ENCODE assay signal across 1 cellular context in the genomic region with DNA sequence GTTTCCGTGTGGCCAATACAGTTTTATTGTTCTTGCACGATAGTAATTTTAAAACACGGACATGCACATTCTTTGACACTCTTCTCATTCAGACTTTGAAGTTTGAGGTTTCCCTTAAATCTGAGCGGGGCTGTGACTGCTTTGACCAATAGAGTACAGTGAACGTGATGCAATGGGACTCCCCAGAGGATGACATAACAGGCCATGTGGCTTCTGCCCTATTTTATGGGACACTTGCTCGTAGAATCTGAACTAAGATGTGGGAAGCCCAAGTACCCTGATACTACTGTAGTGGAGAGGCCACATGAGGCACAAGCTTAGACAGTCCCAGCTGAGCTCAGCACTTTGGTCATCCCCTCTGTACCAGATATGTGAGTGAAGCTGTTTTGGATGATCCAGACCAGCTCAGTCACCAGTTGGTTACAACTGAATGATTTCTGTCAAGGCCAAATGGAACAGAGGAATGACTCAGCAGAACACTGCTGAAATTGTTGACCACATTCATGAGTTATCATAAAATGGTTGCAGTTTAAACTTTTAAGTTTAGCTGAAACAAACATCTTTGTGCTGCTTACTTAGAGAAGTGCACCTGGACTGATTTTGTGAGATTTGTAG.
TF ChIP-seq lines count a peak whose summit lies in the region.

No MANE protein-coding gene starts in this region.

TF ChIP-seq in K562, 482 proteins besides CTCF, POLR2A, EP300 and RAD21 (continued from another document and continues in another):
- TF ChIP-seq, protein P1, sequence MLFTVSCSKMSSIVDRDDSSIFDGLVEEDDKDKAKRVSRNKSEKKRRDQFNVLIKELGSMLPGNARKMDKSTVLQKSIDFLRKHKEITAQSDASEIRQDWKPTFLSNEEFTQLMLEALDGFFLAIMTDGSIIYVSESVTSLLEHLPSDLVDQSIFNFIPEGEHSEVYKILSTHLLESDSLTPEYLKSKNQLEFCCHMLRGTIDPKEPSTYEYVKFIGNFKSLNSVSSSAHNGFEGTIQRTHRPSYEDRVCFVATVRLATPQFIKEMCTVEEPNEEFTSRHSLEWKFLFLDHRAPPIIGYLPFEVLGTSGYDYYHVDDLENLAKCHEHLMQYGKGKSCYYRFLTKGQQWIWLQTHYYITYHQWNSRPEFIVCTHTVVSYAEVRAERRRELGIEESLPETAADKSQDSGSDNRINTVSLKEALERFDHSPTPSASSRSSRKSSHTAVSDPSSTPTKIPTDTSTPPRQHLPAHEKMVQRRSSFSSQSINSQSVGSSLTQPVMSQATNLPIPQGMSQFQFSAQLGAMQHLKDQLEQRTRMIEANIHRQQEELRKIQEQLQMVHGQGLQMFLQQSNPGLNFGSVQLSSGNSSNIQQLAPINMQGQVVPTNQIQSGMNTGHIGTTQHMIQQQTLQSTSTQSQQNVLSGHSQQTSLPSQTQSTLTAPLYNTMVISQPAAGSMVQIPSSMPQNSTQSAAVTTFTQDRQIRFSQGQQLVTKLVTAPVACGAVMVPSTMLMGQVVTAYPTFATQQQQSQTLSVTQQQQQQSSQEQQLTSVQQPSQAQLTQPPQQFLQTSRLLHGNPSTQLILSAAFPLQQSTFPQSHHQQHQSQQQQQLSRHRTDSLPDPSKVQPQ (CRISPR knock-in tag; IDR thresholded peaks at IDR 0.05; ENCODE audit: borderline replicate concordance), result no peak
- TF ChIP-seq, protein P2, sequence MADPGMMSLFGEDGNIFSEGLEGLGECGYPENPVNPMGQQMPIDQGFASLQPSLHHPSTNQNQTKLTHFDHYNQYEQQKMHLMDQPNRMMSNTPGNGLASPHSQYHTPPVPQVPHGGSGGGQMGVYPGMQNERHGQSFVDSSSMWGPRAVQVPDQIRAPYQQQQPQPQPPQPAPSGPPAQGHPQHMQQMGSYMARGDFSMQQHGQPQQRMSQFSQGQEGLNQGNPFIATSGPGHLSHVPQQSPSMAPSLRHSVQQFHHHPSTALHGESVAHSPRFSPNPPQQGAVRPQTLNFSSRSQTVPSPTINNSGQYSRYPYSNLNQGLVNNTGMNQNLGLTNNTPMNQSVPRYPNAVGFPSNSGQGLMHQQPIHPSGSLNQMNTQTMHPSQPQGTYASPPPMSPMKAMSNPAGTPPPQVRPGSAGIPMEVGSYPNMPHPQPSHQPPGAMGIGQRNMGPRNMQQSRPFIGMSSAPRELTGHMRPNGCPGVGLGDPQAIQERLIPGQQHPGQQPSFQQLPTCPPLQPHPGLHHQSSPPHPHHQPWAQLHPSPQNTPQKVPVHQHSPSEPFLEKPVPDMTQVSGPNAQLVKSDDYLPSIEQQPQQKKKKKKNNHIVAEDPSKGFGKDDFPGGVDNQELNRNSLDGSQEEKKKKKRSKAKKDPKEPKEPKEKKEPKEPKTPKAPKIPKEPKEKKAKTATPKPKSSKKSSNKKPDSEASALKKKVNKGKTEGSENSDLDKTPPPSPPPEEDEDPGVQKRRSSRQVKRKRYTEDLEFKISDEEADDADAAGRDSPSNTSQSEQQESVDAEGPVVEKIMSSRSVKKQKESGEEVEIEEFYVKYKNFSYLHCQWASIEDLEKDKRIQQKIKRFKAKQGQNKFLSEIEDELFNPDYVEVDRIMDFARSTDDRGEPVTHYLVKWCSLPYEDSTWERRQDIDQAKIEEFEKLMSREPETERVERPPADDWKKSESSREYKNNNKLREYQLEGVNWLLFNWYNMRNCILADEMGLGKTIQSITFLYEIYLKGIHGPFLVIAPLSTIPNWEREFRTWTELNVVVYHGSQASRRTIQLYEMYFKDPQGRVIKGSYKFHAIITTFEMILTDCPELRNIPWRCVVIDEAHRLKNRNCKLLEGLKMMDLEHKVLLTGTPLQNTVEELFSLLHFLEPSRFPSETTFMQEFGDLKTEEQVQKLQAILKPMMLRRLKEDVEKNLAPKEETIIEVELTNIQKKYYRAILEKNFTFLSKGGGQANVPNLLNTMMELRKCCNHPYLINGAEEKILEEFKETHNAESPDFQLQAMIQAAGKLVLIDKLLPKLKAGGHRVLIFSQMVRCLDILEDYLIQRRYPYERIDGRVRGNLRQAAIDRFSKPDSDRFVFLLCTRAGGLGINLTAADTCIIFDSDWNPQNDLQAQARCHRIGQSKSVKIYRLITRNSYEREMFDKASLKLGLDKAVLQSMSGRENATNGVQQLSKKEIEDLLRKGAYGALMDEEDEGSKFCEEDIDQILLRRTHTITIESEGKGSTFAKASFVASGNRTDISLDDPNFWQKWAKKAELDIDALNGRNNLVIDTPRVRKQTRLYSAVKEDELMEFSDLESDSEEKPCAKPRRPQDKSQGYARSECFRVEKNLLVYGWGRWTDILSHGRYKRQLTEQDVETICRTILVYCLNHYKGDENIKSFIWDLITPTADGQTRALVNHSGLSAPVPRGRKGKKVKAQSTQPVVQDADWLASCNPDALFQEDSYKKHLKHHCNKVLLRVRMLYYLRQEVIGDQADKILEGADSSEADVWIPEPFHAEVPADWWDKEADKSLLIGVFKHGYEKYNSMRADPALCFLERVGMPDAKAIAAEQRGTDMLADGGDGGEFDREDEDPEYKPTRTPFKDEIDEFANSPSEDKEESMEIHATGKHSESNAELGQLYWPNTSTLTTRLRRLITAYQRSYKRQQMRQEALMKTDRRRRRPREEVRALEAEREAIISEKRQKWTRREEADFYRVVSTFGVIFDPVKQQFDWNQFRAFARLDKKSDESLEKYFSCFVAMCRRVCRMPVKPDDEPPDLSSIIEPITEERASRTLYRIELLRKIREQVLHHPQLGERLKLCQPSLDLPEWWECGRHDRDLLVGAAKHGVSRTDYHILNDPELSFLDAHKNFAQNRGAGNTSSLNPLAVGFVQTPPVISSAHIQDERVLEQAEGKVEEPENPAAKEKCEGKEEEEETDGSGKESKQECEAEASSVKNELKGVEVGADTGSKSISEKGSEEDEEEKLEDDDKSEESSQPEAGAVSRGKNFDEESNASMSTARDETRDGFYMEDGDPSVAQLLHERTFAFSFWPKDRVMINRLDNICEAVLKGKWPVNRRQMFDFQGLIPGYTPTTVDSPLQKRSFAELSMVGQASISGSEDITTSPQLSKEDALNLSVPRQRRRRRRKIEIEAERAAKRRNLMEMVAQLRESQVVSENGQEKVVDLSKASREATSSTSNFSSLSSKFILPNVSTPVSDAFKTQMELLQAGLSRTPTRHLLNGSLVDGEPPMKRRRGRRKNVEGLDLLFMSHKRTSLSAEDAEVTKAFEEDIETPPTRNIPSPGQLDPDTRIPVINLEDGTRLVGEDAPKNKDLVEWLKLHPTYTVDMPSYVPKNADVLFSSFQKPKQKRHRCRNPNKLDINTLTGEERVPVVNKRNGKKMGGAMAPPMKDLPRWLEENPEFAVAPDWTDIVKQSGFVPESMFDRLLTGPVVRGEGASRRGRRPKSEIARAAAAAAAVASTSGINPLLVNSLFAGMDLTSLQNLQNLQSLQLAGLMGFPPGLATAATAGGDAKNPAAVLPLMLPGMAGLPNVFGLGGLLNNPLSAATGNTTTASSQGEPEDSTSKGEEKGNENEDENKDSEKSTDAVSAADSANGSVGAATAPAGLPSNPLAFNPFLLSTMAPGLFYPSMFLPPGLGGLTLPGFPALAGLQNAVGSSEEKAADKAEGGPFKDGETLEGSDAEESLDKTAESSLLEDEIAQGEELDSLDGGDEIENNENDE (IDR thresholded peaks at IDR 0.05; ENCODE audit: low read depth, low read length), result no peak
- no peak for TF ChIP-seq ZNF584 (CRISPR knock-in tag; IDR thresholded peaks at IDR 0.05; ENCODE audit: low read depth)
- no peak for TF ChIP-seq KAT2B (IDR thresholded peaks at IDR 0.05; ENCODE audit: low read depth, low read length)
- no peak for TF ChIP-seq YBX1 (IDR thresholded peaks at IDR 0.05)
- peak; percentile 82 for TF ChIP-seq MAFK (IDR thresholded peaks at IDR 0.05; ENCODE audit: low read length)
- TF ChIP-seq, protein P3, sequence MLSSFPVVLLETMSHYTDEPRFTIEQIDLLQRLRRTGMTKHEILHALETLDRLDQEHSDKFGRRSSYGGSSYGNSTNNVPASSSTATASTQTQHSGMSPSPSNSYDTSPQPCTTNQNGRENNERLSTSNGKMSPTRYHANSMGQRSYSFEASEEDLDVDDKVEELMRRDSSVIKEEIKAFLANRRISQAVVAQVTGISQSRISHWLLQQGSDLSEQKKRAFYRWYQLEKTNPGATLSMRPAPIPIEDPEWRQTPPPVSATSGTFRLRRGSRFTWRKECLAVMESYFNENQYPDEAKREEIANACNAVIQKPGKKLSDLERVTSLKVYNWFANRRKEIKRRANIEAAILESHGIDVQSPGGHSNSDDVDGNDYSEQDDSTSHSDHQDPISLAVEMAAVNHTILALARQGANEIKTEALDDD (IDR thresholded peaks at IDR 0.05), result peak; percentile 88
- no peak for TF ChIP-seq ZNF12 (CRISPR knock-in tag; IDR thresholded peaks at IDR 0.05)
- no peak for TF ChIP-seq ZNF717 (CRISPR knock-in tag; IDR thresholded peaks at IDR 0.05)
- TF ChIP-seq RBM17 (IDR thresholded peaks at IDR 0.05; ENCODE audit: borderline replicate concordance, low read depth, low read length), result no peak
- TF ChIP-seq ZNF316 (IDR thresholded peaks at IDR 0.05), result peak; percentile 96
- TF ChIP-seq, protein P4, sequence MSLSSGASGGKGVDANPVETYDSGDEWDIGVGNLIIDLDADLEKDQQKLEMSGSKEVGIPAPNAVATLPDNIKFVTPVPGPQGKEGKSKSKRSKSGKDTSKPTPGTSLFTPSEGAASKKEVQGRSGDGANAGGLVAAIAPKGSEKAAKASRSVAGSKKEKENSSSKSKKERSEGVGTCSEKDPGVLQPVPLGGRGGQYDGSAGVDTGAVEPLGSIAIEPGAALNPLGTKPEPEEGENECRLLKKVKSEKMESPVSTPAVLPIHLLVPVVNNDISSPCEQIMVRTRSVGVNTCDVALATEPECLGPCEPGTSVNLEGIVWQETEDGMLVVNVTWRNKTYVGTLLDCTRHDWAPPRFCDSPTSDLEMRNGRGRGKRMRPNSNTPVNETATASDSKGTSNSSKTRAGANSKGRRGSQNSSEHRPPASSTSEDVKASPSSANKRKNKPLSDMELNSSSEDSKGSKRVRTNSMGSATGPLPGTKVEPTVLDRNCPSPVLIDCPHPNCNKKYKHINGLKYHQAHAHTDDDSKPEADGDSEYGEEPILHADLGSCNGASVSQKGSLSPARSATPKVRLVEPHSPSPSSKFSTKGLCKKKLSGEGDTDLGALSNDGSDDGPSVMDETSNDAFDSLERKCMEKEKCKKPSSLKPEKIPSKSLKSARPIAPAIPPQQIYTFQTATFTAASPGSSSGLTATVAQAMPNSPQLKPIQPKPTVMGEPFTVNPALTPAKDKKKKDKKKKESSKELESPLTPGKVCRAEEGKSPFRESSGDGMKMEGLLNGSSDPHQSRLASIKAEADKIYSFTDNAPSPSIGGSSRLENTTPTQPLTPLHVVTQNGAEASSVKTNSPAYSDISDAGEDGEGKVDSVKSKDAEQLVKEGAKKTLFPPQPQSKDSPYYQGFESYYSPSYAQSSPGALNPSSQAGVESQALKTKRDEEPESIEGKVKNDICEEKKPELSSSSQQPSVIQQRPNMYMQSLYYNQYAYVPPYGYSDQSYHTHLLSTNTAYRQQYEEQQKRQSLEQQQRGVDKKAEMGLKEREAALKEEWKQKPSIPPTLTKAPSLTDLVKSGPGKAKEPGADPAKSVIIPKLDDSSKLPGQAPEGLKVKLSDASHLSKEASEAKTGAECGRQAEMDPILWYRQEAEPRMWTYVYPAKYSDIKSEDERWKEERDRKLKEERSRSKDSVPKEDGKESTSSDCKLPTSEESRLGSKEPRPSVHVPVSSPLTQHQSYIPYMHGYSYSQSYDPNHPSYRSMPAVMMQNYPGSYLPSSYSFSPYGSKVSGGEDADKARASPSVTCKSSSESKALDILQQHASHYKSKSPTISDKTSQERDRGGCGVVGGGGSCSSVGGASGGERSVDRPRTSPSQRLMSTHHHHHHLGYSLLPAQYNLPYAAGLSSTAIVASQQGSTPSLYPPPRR (CRISPR knock-in tag; IDR thresholded peaks at IDR 0.05; ENCODE audit: borderline replicate concordance), result no peak
- TF ChIP-seq HOXB6 (CRISPR knock-in tag; IDR thresholded peaks at IDR 0.05; ENCODE audit: borderline replicate concordance), result no peak
- TF ChIP-seq, protein P5, sequence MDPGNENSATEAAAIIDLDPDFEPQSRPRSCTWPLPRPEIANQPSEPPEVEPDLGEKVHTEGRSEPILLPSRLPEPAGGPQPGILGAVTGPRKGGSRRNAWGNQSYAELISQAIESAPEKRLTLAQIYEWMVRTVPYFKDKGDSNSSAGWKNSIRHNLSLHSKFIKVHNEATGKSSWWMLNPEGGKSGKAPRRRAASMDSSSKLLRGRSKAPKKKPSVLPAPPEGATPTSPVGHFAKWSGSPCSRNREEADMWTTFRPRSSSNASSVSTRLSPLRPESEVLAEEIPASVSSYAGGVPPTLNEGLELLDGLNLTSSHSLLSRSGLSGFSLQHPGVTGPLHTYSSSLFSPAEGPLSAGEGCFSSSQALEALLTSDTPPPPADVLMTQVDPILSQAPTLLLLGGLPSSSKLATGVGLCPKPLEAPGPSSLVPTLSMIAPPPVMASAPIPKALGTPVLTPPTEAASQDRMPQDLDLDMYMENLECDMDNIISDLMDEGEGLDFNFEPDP (CRISPR knock-in tag; IDR thresholded peaks at IDR 0.05), result no peak
- TF ChIP-seq ZNF444 (CRISPR knock-in tag; IDR thresholded peaks at IDR 0.05), result no peak
- no peak for TF ChIP-seq TSC22D4 (tag; IDR thresholded peaks at IDR 0.05)
- TF ChIP-seq NFXL1 (CRISPR knock-in tag; IDR thresholded peaks at IDR 0.05), result no peak
- TF ChIP-seq BACH1 (tag; IDR thresholded peaks at IDR 0.05), result peak; percentile 95
- TF ChIP-seq GATAD2A (IDR thresholded peaks at IDR 0.05), result no peak
- no peak for TF ChIP-seq ETV5 (CRISPR knock-in tag; IDR thresholded peaks at IDR 0.05; ENCODE audit: low read depth)
- TF ChIP-seq EHMT2 (IDR thresholded peaks at IDR 0.05), result peak; percentile 24; the same call in 1 of the 2 replicates
- TF ChIP-seq ZSCAN32 (CRISPR knock-in tag; IDR thresholded peaks at IDR 0.05), result no peak
- TF ChIP-seq TRIM24 (IDR thresholded peaks at IDR 0.05), result 0 out of 4 replicates have a peak, but pooled peaks of 1 of the 2 experiments have one; percentile 17
- no peak for TF ChIP-seq YY1 (IDR thresholded peaks at IDR 0.05; ENCODE audit: borderline replicate concordance in 1 of 3, control insufficient read depth in 1 of 3, extremely low read depth in 1 of 3, insufficient read depth in 3 of 3, insufficient read length in 1 of 3, insufficient replicate concordance in 2 of 3, low read depth in 1 of 3, low read length in 2 of 3)
- peak; percentile 86 for TF ChIP-seq MAFF (IDR thresholded peaks at IDR 0.05; ENCODE audit: low read length)
- TF ChIP-seq, protein P6, sequence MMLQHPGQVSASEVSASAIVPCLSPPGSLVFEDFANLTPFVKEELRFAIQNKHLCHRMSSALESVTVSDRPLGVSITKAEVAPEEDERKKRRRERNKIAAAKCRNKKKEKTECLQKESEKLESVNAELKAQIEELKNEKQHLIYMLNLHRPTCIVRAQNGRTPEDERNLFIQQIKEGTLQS (IDR thresholded peaks at IDR 0.05), result 0 out of 2 replicates have a peak, but pooled peaks have one; percentile 20
- TF ChIP-seq, protein P6 (CRISPR knock-in tag; conservative IDR thresholded peaks at IDR 0.05), result no peak
- no peak for TF ChIP-seq POLR3G (IDR thresholded peaks at IDR 0.05; ENCODE audit: extremely low read depth, insufficient read length, insufficient replicate concordance)
- TF ChIP-seq, protein P7, sequence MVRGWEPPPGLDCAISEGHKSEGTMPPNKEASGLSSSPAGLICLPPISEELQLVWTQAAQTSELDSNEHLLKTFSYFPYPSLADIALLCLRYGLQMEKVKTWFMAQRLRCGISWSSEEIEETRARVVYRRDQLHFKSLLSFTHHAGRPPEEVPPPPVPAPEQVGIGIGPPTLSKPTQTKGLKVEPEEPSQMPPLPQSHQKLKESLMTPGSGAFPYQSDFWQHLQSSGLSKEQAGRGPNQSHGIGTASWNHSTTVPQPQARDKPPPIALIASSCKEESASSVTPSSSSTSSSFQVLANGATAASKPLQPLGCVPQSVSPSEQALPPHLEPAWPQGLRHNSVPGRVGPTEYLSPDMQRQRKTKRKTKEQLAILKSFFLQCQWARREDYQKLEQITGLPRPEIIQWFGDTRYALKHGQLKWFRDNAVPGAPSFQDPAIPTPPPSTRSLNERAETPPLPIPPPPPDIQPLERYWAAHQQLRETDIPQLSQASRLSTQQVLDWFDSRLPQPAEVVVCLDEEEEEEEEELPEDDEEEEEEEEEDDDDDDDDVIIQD (CRISPR knock-in tag; IDR thresholded peaks at IDR 0.05), result no peak
- TF ChIP-seq ZNF561 (CRISPR knock-in tag; conservative IDR thresholded peaks at IDR 0.05), result no peak
